ENCODE assay signal across 23 cellular contexts in genomic region chr4:87306056-87306455, GRCh38. TPM values are rescaled to one million over a fixed set of nuclear protein-coding genes. Genes with fewer than 3 reads are reported as not detected.
DNase-seq lines count a peak whose midpoint lies in the region; ATAC-seq and TF ChIP-seq lines count a peak whose summit lies in the region.
"Had no signal": no experiment of that assay in that cellular context is flagged by ENCODE, and none has a peak within 500 bp of the region (broad histone marks: within the 10 kb centered on the region; RNA-seq: fewer than 3 reads in every experiment).

No MANE protein-coding gene starts in this region.

- H3K4me2 ChIP-seq in neural progenitor cell: no peak overlapping the region

- no peaks in the 10 kb centered on the region for H3K4me1 ChIP-seq in neural progenitor cell

- H3K36me3 ChIP-seq in neural progenitor cell: no peaks in the 10 kb centered on the region
- H3K36me3 ChIP-seq: stomach, tibial artery had no signal

- H3K27me3 ChIP-seq in neural progenitor cell: no peaks in the 10 kb centered on the region
- H3K27me3 ChIP-seq in CD4-positive, alpha-beta T cell (ENCODE audit: control insufficient read depth, insufficient read depth, low read length): no peaks in the 10 kb centered on the region
- H3K27me3 ChIP-seq: stomach, tibial artery had no signal

- no peak for DNase-seq in neural progenitor cell (ENCODE audit: low spot score)
- no peak for DNase-seq in GM19238 (ENCODE audit: insufficient read length, low spot score)
- no peak for DNase-seq in CD4-positive, alpha-beta T cell
- DNase-seq: activated CD4-positive, alpha-beta T cell treated with anti-CD3 and anti-CD28 coated beads for 4 hours; activated naive CD4-positive, alpha-beta T cell treated with anti-CD3 and anti-CD28 coated beads, Interleukin-2, amount 10 ng/mL, durations not matched to agents 7 days and 5 days; activated T-cell treated with anti-CD3 and anti-CD28 coated beads, Interleukin-2, amount 50 U/mL, for 72 hours; amniotic stem cell; DMS53; GF-D8; kidney glomerular epithelial cell; NCI-H1048; NCI-H187; NCI-H2171 treated with DMSO at 0.1 percent for 48 hours; NCI-H524; stomach; tibial artery had no signal

- POLR2A ChIA-PET in CD4-positive, alpha-beta T cell (lab: Charles Lee): no interaction called here

- no peaks in the 10 kb centered on the region for H3F3A ChIP-seq in neural progenitor cell (ENCODE audit: low read depth)

- no peak for TF ChIP-seq POLR2A in GM18505 (IDR thresholded peaks at IDR 0.05; ENCODE audit: borderline replicate concordance, extremely low read depth, insufficient read depth, insufficient read length)

- no peak overlapping the region for H3K9ac ChIP-seq in neural progenitor cell

- TF ChIP-seq CTCF in neural progenitor cell (IDR thresholded peaks at IDR 0.05): no peak
- no peak for TF ChIP-seq CTCF in CD4-positive, alpha-beta T cell (IDR thresholded peaks at IDR 0.05)

- no peaks in the 10 kb centered on the region for H3K9me3 ChIP-seq in neural progenitor cell (ENCODE audit: low read depth)
- no peaks in the 10 kb centered on the region for H3K9me3 ChIP-seq in CD4-positive, alpha-beta T cell (ENCODE audit: control insufficient read depth, low read length)
- H3K9me3 ChIP-seq: stomach, tibial artery had no signal

- no peaks in the 10 kb centered on the region for H4K20me1 ChIP-seq in neural progenitor cell (ENCODE audit: low read depth)

- no peaks in the 10 kb centered on the region for H3K36me3 Mint-ChIP-seq in neural progenitor cell
- no peaks in the 10 kb centered on the region for H3K36me3 Mint-ChIP-seq in CD4-positive, alpha-beta T cell (ENCODE audit: low read depth)
- H3K36me3 Mint-ChIP-seq: activated naive CD4-positive, alpha-beta T cell treated with anti-CD3 and anti-CD28 coated beads, Interleukin-2, amount 10 ng/mL, durations not matched to agents 7 days and 5 days had no signal

- peaks cover 29% of the 10 kb centered on the region for H3K4me1 Mint-ChIP-seq in neural progenitor cell
- H3K4me1 Mint-ChIP-seq in CD4-positive, alpha-beta T cell (ENCODE audit: low read depth): peaks cover 3% of the 10 kb centered on the region
- H3K4me1 Mint-ChIP-seq: activated naive CD4-positive, alpha-beta T cell treated with anti-CD3 and anti-CD28 coated beads, Interleukin-2, amount 10 ng/mL, durations not matched to agents 7 days and 5 days had no signal

- no peak overlapping the region for H3K27ac ChIP-seq in neural progenitor cell
- H3K27ac ChIP-seq in CD4-positive, alpha-beta T cell (ENCODE audit: low read depth, low read length): no peak overlapping the region
- H3K27ac ChIP-seq: stomach, tibial artery had no signal

- peak overlapping the region; percentile 48 for H3K27ac Mint-ChIP-seq in neural progenitor cell
- no peak overlapping the region for H3K27ac Mint-ChIP-seq in CD4-positive, alpha-beta T cell
- H3K27ac Mint-ChIP-seq: activated naive CD4-positive, alpha-beta T cell treated with anti-CD3 and anti-CD28 coated beads, Interleukin-2, amount 10 ng/mL, durations not matched to agents 7 days and 5 days; activated T-cell treated with anti-CD3 and anti-CD28 coated beads, Interleukin-2, amount 50 U/mL, for 72 hours had no signal

- H3K9me3 Mint-ChIP-seq in neural progenitor cell: no peaks in the 10 kb centered on the region
- no peaks in the 10 kb centered on the region for H3K9me3 Mint-ChIP-seq in CD4-positive, alpha-beta T cell
- H3K9me3 Mint-ChIP-seq: activated naive CD4-positive, alpha-beta T cell treated with anti-CD3 and anti-CD28 coated beads, Interleukin-2, amount 10 ng/mL, durations not matched to agents 7 days and 5 days; activated T-cell treated with anti-CD3 and anti-CD28 coated beads, Interleukin-2, amount 50 U/mL, for 72 hours; neural crest cell had no signal

- no peak overlapping the region for H2AFZ ChIP-seq in neural progenitor cell (replicated peaks)

- H3K79me2 ChIP-seq in neural progenitor cell (ENCODE audit: low read depth): no peaks in the 10 kb centered on the region

- no peak overlapping the region for H3K4me3 ChIP-seq in neural progenitor cell
- H3K4me3 ChIP-seq: lung, tibial artery had no signal

- intact Hi-C loops in CD4-positive, alpha-beta T cell (cut with DNase I, micrococcal nuclease): no loop called here

- no peak overlapping the region for H3K4me3 Mint-ChIP-seq in neural progenitor cell
- H3K4me3 Mint-ChIP-seq in CD4-positive, alpha-beta T cell: no peak overlapping the region
- H3K4me3 Mint-ChIP-seq: activated naive CD4-positive, alpha-beta T cell treated with anti-CD3 and anti-CD28 coated beads, Interleukin-2, amount 10 ng/mL, durations not matched to agents 7 days and 5 days; neural crest cell had no signal

- ATAC-seq in GM18505 (IDR thresholded peaks at IDR 0.05; ENCODE audit: unreplicated experiment) (peak; percentile 56), GM21526 (IDR thresholded peaks at IDR 0.05; ENCODE audit: low FRiP score, unreplicated experiment) (peak; percentile 77), HG03378 (IDR thresholded peaks at IDR 0.05; ENCODE audit: unreplicated experiment) (peak; percentile 63), HG03097 (IDR thresholded peaks at IDR 0.05; ENCODE audit: low FRiP score, unreplicated experiment) (no peak)
- ATAC-seq in CD4-positive, alpha-beta T cell (ENCODE audit: poor library complexity): no peak
- ATAC-seq: sciatic nerve had no signal

- H3K27me3 Mint-ChIP-seq in neural progenitor cell (ENCODE audit: insufficient read depth, low read depth): no peaks in the 10 kb centered on the region
- H3K27me3 Mint-ChIP-seq in CD4-positive, alpha-beta T cell: no peaks in the 10 kb centered on the region
- H3K27me3 Mint-ChIP-seq: activated naive CD4-positive, alpha-beta T cell treated with anti-CD3 and anti-CD28 coated beads, Interleukin-2, amount 10 ng/mL, durations not matched to agents 7 days and 5 days had no signal

- CTCF ChIA-PET in CD4-positive, alpha-beta T cell (lab: Charles Lee): no interaction called here

RNA-seq across cellular contexts. Expression of gene HSD17B13, which starts 16.6 kb away (rescaled TPM):
- 0.31 and 0.60 TPM in 2 replicates for total RNA-seq in neural progenitor cell (ENCODE audit: low replicate concordance)
- under 1 TPM; 0.17 to 0.27 TPM for total RNA-seq in CD4-positive, alpha-beta T cell
- total RNA-seq: neural crest cell had no signal

Comparison
In these comparisons a context has a peak if more than half of its experiments do, and no peak if none do; other contexts are left out.
1. ATAC-seq: peak in GM18505 (single experiment), GM21526 (single experiment) and HG03378 (single experiment); none in HG03097 (single experiment) and CD4-positive, alpha-beta T cell (single experiment).